ENCODE assay signal across 8 cellular contexts in genomic region chr1:9127395-9128160, GRCh38. TPM values are rescaled to one million over a fixed set of nuclear protein-coding genes. Genes with fewer than 3 reads are reported as not detected.
DNase-seq lines count a peak whose midpoint lies in the region; ATAC-seq, FAIRE-seq and TF ChIP-seq lines count a peak whose summit lies in the region.

No MANE protein-coding gene starts in this region.

- H2AK5ac ChIP-seq in H1 (ENCODE audit: low read depth, low read length), result peak overlapping the region; percentile 65; the same call in 1 of the 2 replicates

- no peak for TF ChIP-seq EP300 in H1 (IDR thresholded peaks at IDR 0.05; ENCODE audit: borderline replicate concordance in 1 of 2, low read depth in 2 of 2, low read length in 2 of 2)

- H3K4me1 ChIP-seq in Loucy (ENCODE audit: insufficient read depth, low read length, poor library complexity, severe bottlenecking) (peaks cover 18% of the 10 kb centered on the region), H1 (replicated peaks in 1 of 4; ENCODE audit: control insufficient read depth in 3 of 4, insufficient read depth in 4 of 4, low read length in 3 of 4) (peaks cover 0 to 9% (median 7%) of the 10 kb centered on the region in 4 experiments; a peak in 5 of 7 replicates)

- TF ChIP-seq CTCF in AG09309 (IDR thresholded peaks at IDR 0.05; ENCODE audit: control insufficient read depth, insufficient read depth, low read depth, low read length, missing control alignments), result no peak
- TF ChIP-seq CTCF in Loucy (conservative IDR thresholded peaks at IDR 0.05; ENCODE audit: low read length), result no peak
- no peak for TF ChIP-seq CTCF in H1 (IDR thresholded peaks at IDR 0.05; ENCODE audit: control extremely low read depth in 1 of 3, insufficient read depth in 1 of 3, low read depth in 1 of 3, low read length in 3 of 3)

- no peak overlapping the region for H2BK12ac ChIP-seq in H1 (ENCODE audit: low read depth, low read length)

- H3K4me1 Mint-ChIP-seq in natural killer cell treated with Interleukin-12 subunit alpha and Interleukin-12 subunit beta and Interleukin-15 and Interleukin-18, amount 100 ng/mL, for 72 hours (ENCODE audit: low read depth in 2 of 2), result peaks cover 9 to 10% of the 10 kb centered on the region in 2 donors

- H2BK15ac ChIP-seq in H1 (ENCODE audit: low read length), result no peak overlapping the region

- no peaks in the 10 kb centered on the region for H3K36me3 Mint-ChIP-seq in natural killer cell treated with Interleukin-12 subunit alpha and Interleukin-12 subunit beta and Interleukin-15 and Interleukin-18, amount 100 ng/mL, for 72 hours

- no peak overlapping the region for H4K5ac ChIP-seq in H1 (ENCODE audit: insufficient read length, low read depth, low read length)

- no peak overlapping the region for H3K27ac Mint-ChIP-seq in natural killer cell treated with Interleukin-12 subunit alpha and Interleukin-12 subunit beta and Interleukin-15 and Interleukin-18, amount 100 ng/mL, for 72 hours

- no peak overlapping the region for H2BK20ac ChIP-seq in H1 (ENCODE audit: low read length)

- POLR2A ChIA-PET in H1 (lab: Charles Lee; ENCODE audit: partially characterized antibody), result interaction anchor here (0.6 to 1.3 kb wide), 2 partner anchors 10 to 169 kb away, joined by 3 read pairs; no protein-coding TSS in a partner anchor

- H4K8ac ChIP-seq in H1 (ENCODE audit: extremely low read depth, insufficient read depth, low read length), result peak overlapping the region; percentile 87

- H3K79me2 ChIP-seq in Loucy (ENCODE audit: insufficient read depth, low read length) (no peaks in the 10 kb centered on the region), H1 (ENCODE audit: control insufficient read depth in 1 of 2, insufficient read depth in 2 of 2, low read length in 2 of 2) (no peaks in the 10 kb centered on the region)

- peak overlapping the region; percentile 74 for H3K4me3 ChIP-seq in AG09309 (ENCODE audit: control insufficient read depth, low read depth, low read length)
- peak overlapping the region; percentile 74 for H3K4me3 ChIP-seq in Loucy (ENCODE audit: low read length, poor library complexity, severe bottlenecking)
- peak overlapping the region in 1 of 4 experiments; percentile 61; a peak in 2 of 8 replicates for H3K4me3 ChIP-seq in H1 (ENCODE audit: extremely low read depth in 1 of 4, insufficient read depth in 2 of 4, low read depth in 3 of 4, low read length in 4 of 4)

- H3K4ac ChIP-seq in H1 (replicated peaks; ENCODE audit: insufficient read length, low read depth, low read length), result no peak overlapping the region

- 84% methylated on average over 19 of the region's 19 CpGs; no CpG with 5 or more reads in 1 of the 2 experiments for WGBS in H1 (ENCODE audit: extremely low coverage in 1 of 2, insufficient coverage in 1 of 2, insufficient read length in 1 of 2, insufficient replicate concordance in 2 of 2, low coverage in 1 of 2, low lambda C conversion rate in 2 of 2, missing lambda C conversion rate in 1 of 2), 2 experiments

- no peak overlapping the region for H3K14ac ChIP-seq in H1 (ENCODE audit: insufficient read length)

- peaks cover 6% of the 10 kb centered on the region; the same call in 1 of the 2 replicates for H3K23me2 ChIP-seq in H1 (ENCODE audit: low read depth, low read length)

- TF ChIP-seq POLR2A in H1 (IDR thresholded peaks at IDR 0.05; ENCODE audit: control extremely low read depth in 1 of 2, low read depth in 2 of 2, low read length in 2 of 2), result no peak

- no peak overlapping the region for H3K18ac ChIP-seq in H1 (ENCODE audit: extremely low read depth, low read length)

- no peak overlapping the region for H2BK120ac ChIP-seq in H1 (replicated peaks; ENCODE audit: low read depth, low read length)

- DNase-seq in AG09309 (ENCODE audit: low read depth) (no peak), H1 (ENCODE audit: low read depth in 1 of 2, low spot score in 2 of 2) (no peak), GOT3 (lab: John Stamatoyannopoulos, UW) (no peak), NCI-H345 treated with DMSO at 0.1 percent for 48 hours (lab: John Stamatoyannopoulos, UW; ENCODE audit: unreplicated experiment) (no peak)
- no peak for DNase-seq in natural killer cell treated with Interleukin-12 subunit alpha and Interleukin-12 subunit beta and Interleukin-15 and Interleukin-18, amount 100 ng/mL, for 72 hours (ENCODE audit: low spot score)

- H3K56ac ChIP-seq in H1 (replicated peaks; ENCODE audit: insufficient read length, low read depth, low read length), result no peak overlapping the region

- CTCF ChIA-PET in H1 (lab: Charles Lee; ENCODE audit: partially characterized antibody), result interaction anchor here (0.5 to 3.8 kb wide), 6 partner anchors 15 to 807 kb away, joined by 3 to 18 read pairs (median 4); no protein-coding TSS in a partner anchor

- no peak overlapping the region for H4K91ac ChIP-seq in H1 (replicated peaks; ENCODE audit: insufficient read length, low read length)

- H3K27me3 Mint-ChIP-seq in natural killer cell treated with Interleukin-12 subunit alpha and Interleukin-12 subunit beta and Interleukin-15 and Interleukin-18, amount 100 ng/mL, for 72 hours, result no peaks in the 10 kb centered on the region

- ATAC-seq in natural killer cell treated with Interleukin-12 subunit alpha and Interleukin-12 subunit beta and Interleukin-15 and Interleukin-18, amount 100 ng/mL, for 72 hours, result no peak
- ATAC-seq in HG02852 (IDR thresholded peaks at IDR 0.05; ENCODE audit: unreplicated experiment) (no peak), HG03097 (IDR thresholded peaks at IDR 0.05; ENCODE audit: low FRiP score, unreplicated experiment) (no peak)

- H3K9me3 ChIP-seq in Loucy (ENCODE audit: insufficient read depth, low read depth, low read length) (no peaks in the 10 kb centered on the region), H1 (ENCODE audit: insufficient read depth in 2 of 2, low read depth in 1 of 2, low read length in 1 of 2) (no peaks in the 10 kb centered on the region)

- no peaks in the 10 kb centered on the region for H3K36me3 ChIP-seq in Loucy (ENCODE audit: insufficient read depth, low read length)
- no peaks in the 10 kb centered on the region for H3K36me3 ChIP-seq in H1 (ENCODE audit: control insufficient read depth in 2 of 4, insufficient read depth in 4 of 4, low read length in 3 of 4)

- no peaks in the 10 kb centered on the region for H3K9me3 Mint-ChIP-seq in natural killer cell treated with Interleukin-12 subunit alpha and Interleukin-12 subunit beta and Interleukin-15 and Interleukin-18, amount 100 ng/mL, for 72 hours

- H3K4me3 Mint-ChIP-seq in natural killer cell treated with Interleukin-12 subunit alpha and Interleukin-12 subunit beta and Interleukin-15 and Interleukin-18, amount 100 ng/mL, for 72 hours, result peak overlapping the region; percentile 34

- no peak overlapping the region for H2AFZ ChIP-seq in Loucy (ENCODE audit: low read length)
- no peak overlapping the region for H2AFZ ChIP-seq in H1 (ENCODE audit: low read length)

- H3K27me3 ChIP-seq in Loucy (ENCODE audit: insufficient read depth, low read length, poor library complexity, severe bottlenecking), result no peaks in the 10 kb centered on the region
- peaks cover 0 to 14% (median 11%) of the 10 kb centered on the region in 4 experiments; a peak in 5 of 7 replicates for H3K27me3 ChIP-seq in H1 (replicated peaks in 1 of 4; ENCODE audit: control insufficient read depth in 3 of 4, extremely low read depth in 1 of 4, insufficient read depth in 3 of 4, low read length in 3 of 4)

- H2BK5ac ChIP-seq in H1 (ENCODE audit: low read depth, low read length), result no peak overlapping the region

- no peak overlapping the region for H3K23ac ChIP-seq in H1 (ENCODE audit: insufficient read length)

- H3K9ac ChIP-seq in Loucy (ENCODE audit: low read depth, low read length, poor library complexity, severe bottlenecking) (no peak overlapping the region), H1 (replicated peaks in 1 of 4; ENCODE audit: extremely low read depth in 1 of 4, low read depth in 3 of 4, low read length in 3 of 4) (no peak overlapping the region)

- no peaks in the 10 kb centered on the region for H3K9me2 ChIP-seq in Loucy (replicated peaks; ENCODE audit: low read depth, low read length)

- FAIRE-seq in H1 (lab: Jason Lieb, UNC), result no peak

- H3K27ac ChIP-seq in H1 (ENCODE audit: low read depth, low read length), result no peak overlapping the region

- H3F3A ChIP-seq in Loucy (ENCODE audit: low read depth), result 0 out of 2 replicates have a peak, but pooled peaks cover 6% of the 10 kb centered on the region

- H3K4me2 ChIP-seq in Loucy (ENCODE audit: low read depth, low read length, poor library complexity, severe bottlenecking) (peak overlapping the region; percentile 87), H1 (ENCODE audit: insufficient read depth in 1 of 2, low read depth in 2 of 2, low read length in 2 of 2) (peak overlapping the region; percentile 77 to 79)

- TF ChIP-seq RAD21 in H1 (IDR thresholded peaks at IDR 0.05 in 1 of 2, conservative IDR thresholded peaks at IDR 0.05 in 1 of 2; ENCODE audit: low read depth in 2 of 2, low read length in 2 of 2), result no peak

- no peaks in the 10 kb centered on the region for H4K20me1 ChIP-seq in Loucy (ENCODE audit: insufficient read depth, low read length, poor library complexity, severe bottlenecking)
- H4K20me1 ChIP-seq in H1 (replicated peaks in 1 of 2; ENCODE audit: control insufficient read depth in 1 of 2, insufficient read depth in 2 of 2, low read length in 2 of 2), result peaks cover 0 to 5% of the 10 kb centered on the region in 2 experiments

- no peaks in the 10 kb centered on the region for H3K79me1 ChIP-seq in H1 (ENCODE audit: low read depth, low read length)

RNA-seq across cellular contexts. Expression of gene GPR157, which starts 1.3 kb away (rescaled TPM):
- total RNA-seq in H1 (2021; fragmentation: NEBNext Ultra II Directional; extraction: Animal tissue kit (Norgen Biotek cat#: 25700)), result 9.8 and 11.0 TPM in 2 replicates
- polyA plus RNA-seq in H1 (2011; rRNA removed), result 1.0 and 17.5 TPM in 2 replicates
- polyA plus RNA-seq in H1 (2011; cell fraction: cytosol; rRNA removed), result 0.96 TPM
- 1.7 TPM for polyA plus RNA-seq in H1 (2011; cell fraction: nucleus; rRNA removed)
- polyA plus RNA-seq in H1 (2012, experiment 1 of 2), result 1.3 to 13.1 TPM (median 7.2 TPM) in 4 replicates
- 28.8 TPM for polyA plus RNA-seq in H1 (2012, experiment 2 of 2)
- 1.3 TPM for polyA plus RNA-seq in H1 (2013, experiment 1 of 2)
- polyA plus RNA-seq in H1 (2013, experiment 2 of 2), result 4.2 TPM
- polyA minus RNA-seq in H1 (2011; rRNA and poly(A)+ RNA removed), result 1.0 and 2.2 TPM in 2 replicates
- 5.6 TPM for polyA minus RNA-seq in H1 (2011; cell fraction: cytosol; rRNA and poly(A)+ RNA removed)
- polyA minus RNA-seq in H1 (2011; cell fraction: nucleus; rRNA and poly(A)+ RNA removed), result 3.2 TPM
- total RNA-seq in natural killer cell treated with Interleukin-12 subunit alpha and Interleukin-12 subunit beta and Interleukin-15 and Interleukin-18, amount 100 ng/mL, for 72 hours, result 1 to 10 TPM; 1.6 to 2.9 TPM

RNA-seq across cellular contexts. Expression of gene SLC2A5, which starts 58.1 kb away (rescaled TPM):
- total RNA-seq in H1 (2021; fragmentation: NEBNext Ultra II Directional; extraction: Animal tissue kit (Norgen Biotek cat#: 25700)), result not detected in 2 replicates
- polyA plus RNA-seq in H1 (2011; rRNA removed), result 0.12 and 0.14 TPM in 2 replicates
- 0.12 TPM for polyA plus RNA-seq in H1 (2011; cell fraction: cytosol; rRNA removed)
- 0.27 TPM for polyA plus RNA-seq in H1 (2011; cell fraction: nucleus; rRNA removed)
- polyA plus RNA-seq in H1 (2012, experiment 1 of 2), result 0.06 to 0.08 TPM (median 0.08 TPM) in 3 of 4 replicates, not detected in the other
- polyA plus RNA-seq in H1 (2012, experiment 2 of 2), result not detected
- 0.06 TPM for polyA plus RNA-seq in H1 (2013, experiment 1 of 2)
- polyA plus RNA-seq in H1 (2013, experiment 2 of 2), result 0.04 TPM
- polyA minus RNA-seq in H1 (2011; rRNA and poly(A)+ RNA removed), result 0.03 and 0.07 TPM in 2 replicates
- polyA minus RNA-seq in H1 (2011; cell fraction: cytosol; rRNA and poly(A)+ RNA removed), result not detected
- 0.10 TPM for polyA minus RNA-seq in H1 (2011; cell fraction: nucleus; rRNA and poly(A)+ RNA removed)
- total RNA-seq in natural killer cell treated with Interleukin-12 subunit alpha and Interleukin-12 subunit beta and Interleukin-15 and Interleukin-18, amount 100 ng/mL, for 72 hours, result not detected
